20 cellular contexts compared by ENCODE assay signal in genomic region chr1:108884968-108885367, GRCh38. TPM values are rescaled to one million over a fixed set of nuclear protein-coding genes. Genes with fewer than 3 reads are reported as not detected.
DNase-seq lines count a peak whose midpoint lies in the region; ATAC-seq, FAIRE-seq and TF ChIP-seq lines count a peak whose summit lies in the region.
"Had no signal": no experiment of that assay in that cellular context is flagged by ENCODE, and none has a peak within 500 bp of the region (broad histone marks: within the 10 kb centered on the region; RNA-seq: fewer than 3 reads in every experiment).

No MANE protein-coding gene starts in this region.

- no peak overlapping the region for H3K4me3 Mint-ChIP-seq in glutamatergic neuron (ENCODE audit: unreplicated experiment)
- H3K4me3 Mint-ChIP-seq: CD8-positive, alpha-beta T cell; GM23338; H9; HFFc6 had no signal

- ATAC-seq in IMR-90 (ENCODE audit: low read depth): no peak
- no peak for ATAC-seq in K562
- peak; percentile 75 to 84 (median 80) for ATAC-seq in psoas muscle
- no peak for ATAC-seq in GM19023 (IDR thresholded peaks at IDR 0.05; ENCODE audit: unreplicated experiment)
- ATAC-seq: CD8-positive, alpha-beta T cell; GM23338; HCT116 had no signal

- no peaks in the 10 kb centered on the region for H3K27me3 Mint-ChIP-seq in glutamatergic neuron (ENCODE audit: unreplicated experiment)

- no peaks in the 10 kb centered on the region for H3K36me3 Mint-ChIP-seq in glutamatergic neuron (ENCODE audit: unreplicated experiment)
- H3K36me3 Mint-ChIP-seq: CD8-positive, alpha-beta T cell had no signal

- H3K56ac ChIP-seq in IMR-90 (ENCODE audit: extremely low read depth, insufficient read depth, low read length): no peak overlapping the region

- no peak for TF ChIP-seq RAD21 in IMR-90 (IDR thresholded peaks at IDR 0.05; ENCODE audit: low read length)
- TF ChIP-seq RAD21 in K562 (CRISPR knock-in tag; conservative IDR thresholded peaks at IDR 0.05 in 1 of 2, IDR thresholded peaks at IDR 0.05 in 1 of 2): no peak

- no peak overlapping the region for H2BK20ac ChIP-seq in IMR-90 (ENCODE audit: low read depth, low read length)

- H2AK9ac ChIP-seq in IMR-90 (replicated peaks; ENCODE audit: low read depth, low read length, poor library complexity): no peak overlapping the region

- no peaks in the 10 kb centered on the region for H3K9me3 ChIP-seq in IMR-90 (ENCODE audit: control insufficient read depth, insufficient read depth, low read length)
- H3K9me3 ChIP-seq in K562 (replicated peaks; ENCODE audit: control insufficient read depth, insufficient read depth, low read depth, low read length): no peaks in the 10 kb centered on the region
- no peaks in the 10 kb centered on the region for H3K9me3 ChIP-seq in psoas muscle
- H3K9me3 ChIP-seq: Caco-2 had no signal

- H4K20me1 ChIP-seq in IMR-90 (ENCODE audit: insufficient read depth, low read length) (no peaks in the 10 kb centered on the region; the same call in 1 of the 2 replicates), K562 (replicated peaks; ENCODE audit: control insufficient read depth, insufficient read depth, low read length) (no peaks in the 10 kb centered on the region)

- peaks cover 19 to 52% of the 10 kb centered on the region in 2 experiments for H3K79me1 ChIP-seq in IMR-90 (ENCODE audit: low read depth in 1 of 2, low read length in 2 of 2)

- FAIRE-seq in K562 (lab: Jason Lieb, UNC): no peak
- FAIRE-seq: GM12892, GM19239 had no signal

- no peak overlapping the region for H3K4ac ChIP-seq in IMR-90 (ENCODE audit: low read depth, low read length)

- no peak for TF ChIP-seq EP300 in K562 (IDR thresholded peaks at IDR 0.05; ENCODE audit: low read length)

- no peak for DNase-seq in HEK293T (ENCODE audit: extremely low spot score)
- DNase-seq in IMR-90: no peak
- DNase-seq in K562 (ENCODE audit: extremely low read depth in 1 of 4, low spot score in 3 of 4): no peak
- no peak for DNase-seq in psoas muscle
- no peak for DNase-seq in glutamatergic neuron
- no peak for DNase-seq in kidney tubule cell (ENCODE audit: low spot score)
- DNase-seq in GM20000 (ENCODE audit: low spot score): no peak
- DNase-seq: C1 segment of cervical spinal cord; Caco-2; CD8-positive, alpha-beta T cell; DMS153; DND-41; H9; HFFc6 had no signal

- H3K9ac ChIP-seq in IMR-90 (ENCODE audit: low read depth, low read length): no peak overlapping the region
- H3K9ac ChIP-seq in K562 (ENCODE audit: insufficient read depth in 1 of 2, low read depth in 2 of 2, low read length in 2 of 2): no peak overlapping the region

- peaks cover 7% of the 10 kb centered on the region for H3K79me2 ChIP-seq in K562 (ENCODE audit: control insufficient read depth, insufficient read depth, low read length)

- no peaks in the 10 kb centered on the region for H3K9me3 Mint-ChIP-seq in glutamatergic neuron (ENCODE audit: unreplicated experiment)
- H3K9me3 Mint-ChIP-seq: CD8-positive, alpha-beta T cell; GM23338; H9; HFFc6 had no signal

- CTCF ChIA-PET in HEK293T (lab: Yijun Ruan, JAX) (interaction anchor here (0.6 kb wide), 1 partner anchor 581 kb away, joined by 3 read pairs; the partner anchor contains the start of gene SYPL2), IMR-90 (lab: Yijun Ruan, JAX) (interaction anchor here (1.3 kb wide), 1 partner anchor 12 kb away, joined by 3 read pairs; no protein-coding TSS in a partner anchor), K562 (lab: Yijun Ruan, JAX; ENCODE audit: low intra/inter-chr PET ratio) (no interaction called here)

- no peak overlapping the region for H2AK5ac ChIP-seq in IMR-90 (ENCODE audit: low read depth, low read length)

- no peak overlapping the region for H4K91ac ChIP-seq in IMR-90 (ENCODE audit: insufficient read depth, low read depth, low read length)

- no peak overlapping the region for H3K4me3 ChIP-seq in IMR-90 (ENCODE audit: insufficient read depth, low read depth, low read length)
- no peak overlapping the region for H3K4me3 ChIP-seq in K562
- no peak overlapping the region for H3K4me3 ChIP-seq in psoas muscle
- H3K4me3 ChIP-seq: GM23338 had no signal

- TF ChIP-seq CTCF in IMR-90 (conservative IDR thresholded peaks at IDR 0.05; ENCODE audit: low read depth, low read length) (no peak), K562 (IDR thresholded peaks at IDR 0.05 in 2 of 3, conservative IDR thresholded peaks at IDR 0.05 in 1 of 3; ENCODE audit: insufficient read depth in 2 of 3, low read depth in 1 of 3, low read length in 3 of 3) (no peak), psoas muscle (IDR thresholded peaks at IDR 0.05) (no peak), glutamatergic neuron (IDR thresholded peaks at IDR 0.05; ENCODE audit: partially characterized antibody, unreplicated experiment) (no peak), GM20000 (IDR thresholded peaks at IDR 0.05; ENCODE audit: extremely low read depth, missing control alignments) (no peak)

- H4K5ac ChIP-seq in IMR-90 (ENCODE audit: low read depth, low read length): no peak overlapping the region

- H3K36me3 ChIP-seq in IMR-90 (ENCODE audit: control insufficient read depth, insufficient read depth, low read length) (no peaks in the 10 kb centered on the region), K562 (ENCODE audit: control insufficient read depth, insufficient read depth, low read length) (no peaks in the 10 kb centered on the region), psoas muscle (ENCODE audit: insufficient read depth in 1 of 2, low read depth in 1 of 2) (peaks cover 0 to 14% of the 10 kb centered on the region in 2 donors)

- H3K4me2 ChIP-seq in IMR-90 (ENCODE audit: low read depth, low read length): no peak overlapping the region
- H3K4me2 ChIP-seq in K562 (ENCODE audit: insufficient read depth, low read length): no peak overlapping the region
- H3K4me2 ChIP-seq: GM23338 had no signal

- H3K14ac ChIP-seq in IMR-90 (replicated peaks; ENCODE audit: low read depth, low read length): no peak overlapping the region

- BruUV-seq in IMR-90 (replicated peaks; lab: Mats Ljungman, UMichigan) (no TSS peak), K562 (replicated peaks; lab: Mats Ljungman, UMichigan) (no TSS peak)

- no peak overlapping the region for H4K8ac ChIP-seq in IMR-90 (ENCODE audit: low read depth in 2 of 2, low read length in 2 of 2)

- no peak overlapping the region for H2BK5ac ChIP-seq in IMR-90 (ENCODE audit: low read depth, low read length, poor library complexity, severe bottlenecking)

- in situ Hi-C loops in IMR-90 (cut with MboI; ENCODE audit: low sequenced_read_pairs): no loop called here
- in situ Hi-C loops in K562 (cut with MboI): no loop called here

- H3K18ac ChIP-seq in IMR-90 (ENCODE audit: low read depth, low read length): no peak overlapping the region

- H2AFZ ChIP-seq in IMR-90 (replicated peaks; ENCODE audit: low read length, poor library complexity) (no peak overlapping the region), K562 (ENCODE audit: low read depth, low read length) (no peak overlapping the region)
- H2AFZ ChIP-seq: GM23338 had no signal

- POLR2A ChIA-PET in HEK293T (lab: Yijun Ruan, JAX) (interaction anchor here (1.2 kb wide), 1 partner anchor 8 kb away, joined by 3 read pairs; the partner anchor contains the start of gene GPSM2), IMR-90 (lab: Charles Lee; ENCODE audit: unreplicated experiment) (no interaction called here), K562 (lab: Yijun Ruan, JAX) (interaction anchor here (0.5 to 1.2 kb wide), 5 partner anchors 10 to 24 kb away, joined by 3 to 4 read pairs (median 3); no protein-coding TSS in a partner anchor)

- dilution Hi-C loops in IMR-90 (cut with HindIII; ENCODE audit: low sequenced_read_pairs, unreplicated experiment): no loop called here

- H2BK120ac ChIP-seq in IMR-90 (ENCODE audit: low read depth, low read length): no peak overlapping the region

- TF ChIP-seq POLR2A in IMR-90 (IDR thresholded peaks at IDR 0.05; ENCODE audit: low read depth, low read length) (no peak), K562 (conservative IDR thresholded peaks at IDR 0.05) (no peak)

- H3K4me1 ChIP-seq in IMR-90 (ENCODE audit: control insufficient read depth, insufficient read depth, low read length) (0 out of 2 replicates have a peak, but pooled peaks cover 2% of the 10 kb centered on the region), K562 (replicated peaks in 1 of 2; ENCODE audit: control insufficient read depth in 2 of 2, insufficient read depth in 2 of 2, low read length in 2 of 2) (peaks cover 0 to 6% of the 10 kb centered on the region in 2 experiments; a peak in 3 of 5 replicates), psoas muscle (peaks cover 18% of the 10 kb centered on the region)

- no peak overlapping the region for H3K27ac Mint-ChIP-seq in glutamatergic neuron (ENCODE audit: unreplicated experiment)
- H3K27ac Mint-ChIP-seq: CD8-positive, alpha-beta T cell; GM23338; H9; HFFc6 had no signal

- peak overlapping the region; percentile 31; the same call in 1 of the 2 replicates for H3K23ac ChIP-seq in IMR-90 (ENCODE audit: low read depth, low read length)

- H3K27ac ChIP-seq in IMR-90 (ENCODE audit: insufficient read depth, low read length) (no peak overlapping the region), K562 (ENCODE audit: extremely low read depth, low read depth, low read length) (no peak overlapping the region), psoas muscle (peak overlapping the region; percentile 50)

- H3K9me1 ChIP-seq in IMR-90 (ENCODE audit: insufficient read depth, low read length) (peaks cover 5% of the 10 kb centered on the region), K562 (ENCODE audit: control insufficient read depth, insufficient read depth, low read length) (no peaks in the 10 kb centered on the region)

- intact Hi-C loops in IMR-90 (cut with micrococcal nuclease) (no loop called here), K562 (cut with micrococcal nuclease) (no loop called here), psoas muscle (cut with DNase I) (no loop called here)

- H3K27me3 ChIP-seq in IMR-90 (ENCODE audit: control insufficient read depth, insufficient read depth, low read length): no peaks in the 10 kb centered on the region
- H3K27me3 ChIP-seq in K562 (ENCODE audit: control insufficient read depth in 2 of 2, insufficient read depth in 2 of 2, low read length in 2 of 2): no peaks in the 10 kb centered on the region; a peak in 1 of 5 replicates
- H3K27me3 ChIP-seq in psoas muscle (ENCODE audit: insufficient read depth in 3 of 3, low read length in 2 of 3): no peaks in the 10 kb centered on the region

- H3K4me1 Mint-ChIP-seq in glutamatergic neuron (ENCODE audit: low read depth, unreplicated experiment): no peaks in the 10 kb centered on the region

- no peak overlapping the region for H2BK15ac ChIP-seq in IMR-90 (ENCODE audit: low read depth, low read length)

RNA-seq across cellular contexts. Expression of gene GPSM2, which starts 8.2 kb away (rescaled TPM):
- total RNA-seq in IMR-90 (2012; rRNA removed): 16.7 and 23.1 TPM in 2 replicates
- 7.1 and 9.3 TPM in 2 replicates for polyA plus RNA-seq in IMR-90 (2012; rRNA removed)
- 2.5 and 2.8 TPM in 2 replicates for polyA plus RNA-seq in IMR-90 (2012; cell fraction: cytosol; rRNA removed)
- polyA plus RNA-seq in IMR-90 (2012; cell fraction: nucleus; rRNA removed; ENCODE audit: low replicate concordance): 1.5 and 3.4 TPM in 2 replicates
- 18.4 and 43.2 TPM in 2 replicates for total RNA-seq in K562 (2011; cell fraction: chromatin; rRNA removed; ENCODE audit: low replicate concordance)
- 7.0 and 7.4 TPM in 2 replicates for total RNA-seq in K562 (2011; cell fraction: nucleolus; rRNA removed)
- total RNA-seq in K562 (2011; cell fraction: nucleoplasm; rRNA removed): 17.6 and 19.1 TPM in 2 replicates
- 27.0 and 29.2 TPM in 2 replicates for total RNA-seq in K562 (2014; rRNA removed)
- 39.1 and 41.5 TPM in 2 replicates for total RNA-seq in K562 (2014; rRNA removed; fragmentation: Illumina TruSeq; extraction: Trizol)
- total RNA-seq in K562 (2015; rRNA removed; fragmentation: Illumina TruSeq; extraction: Trizol): 40.9 and 50.8 TPM in 2 replicates
- 28.9 and 32.1 TPM in 2 replicates for total RNA-seq in K562 (2021)
- polyA plus RNA-seq in K562 (2011; rRNA removed): 28.1 and 37.8 TPM in 2 replicates
- 10.8 and 18.3 TPM in 2 replicates for polyA plus RNA-seq in K562 (2011; cell fraction: cytosol; rRNA removed)
- 9.1 and 14.4 TPM in 2 replicates for polyA plus RNA-seq in K562 (2011; cell fraction: nucleus; rRNA removed)
- 21.8 and 25.7 TPM in 2 replicates for polyA plus RNA-seq in K562 (2012)
- polyA plus RNA-seq in K562 (2014; fragmentation: Illumina TruSeq; extraction: Trizol): 25.2 and 34.4 TPM in 2 replicates
- polyA plus RNA-seq in K562 (2014; fragmentation: Nextera tagmentation; extraction: Ambion mirVana): 1 to 10 TPM; 7.8 to 8.4 TPM
- polyA plus RNA-seq in K562 (2014; rRNA removed): 26.5 and 28.5 TPM in 2 replicates
- 45.9 and 46.7 TPM in 2 replicates for polyA minus RNA-seq in K562 (2011; rRNA and poly(A)+ RNA removed)
- 19.4 and 22.1 TPM in 2 replicates for polyA minus RNA-seq in K562 (2011; cell fraction: cytosol; rRNA and poly(A)+ RNA removed)
- polyA minus RNA-seq in K562 (2011; cell fraction: nucleus; rRNA and poly(A)+ RNA removed): 7.5 and 17.2 TPM in 2 replicates
- total RNA-seq in psoas muscle: 10 to 100 TPM; 26.4 to 84.0 (median 55.9) TPM
- 10 to 100 TPM in 2 of 3 donors, 1 to 10 TPM in 1; 3.5 to 36.0 (median 17.5) TPM for polyA plus RNA-seq in psoas muscle
- total RNA-seq in glutamatergic neuron (ENCODE audit: unreplicated experiment): 14.4 TPM

RNA-seq across cellular contexts. Expression of gene AKNAD1, which starts 28.1 kb away (rescaled TPM):
- 0.18 and 0.28 TPM in 2 replicates for total RNA-seq in IMR-90 (2012; rRNA removed)
- polyA plus RNA-seq in IMR-90 (2012; rRNA removed): 0.07 and 0.55 TPM in 2 replicates
- 0.08 TPM in 1 of 2 replicates, not detected in the other for polyA plus RNA-seq in IMR-90 (2012; cell fraction: cytosol; rRNA removed)
- polyA plus RNA-seq in IMR-90 (2012; cell fraction: nucleus; rRNA removed; ENCODE audit: low replicate concordance): 0.17 and 1.3 TPM in 2 replicates
- not detected in 2 replicates for total RNA-seq in K562 (2011; cell fraction: chromatin; rRNA removed; ENCODE audit: low replicate concordance)
- not detected in 2 replicates for total RNA-seq in K562 (2011; cell fraction: nucleolus; rRNA removed)
- not detected in 2 replicates for total RNA-seq in K562 (2011; cell fraction: nucleoplasm; rRNA removed)
- total RNA-seq in K562 (2014; rRNA removed): not detected in 2 replicates
- not detected in 2 replicates for total RNA-seq in K562 (2014; rRNA removed; fragmentation: Illumina TruSeq; extraction: Trizol)
- total RNA-seq in K562 (2015; rRNA removed; fragmentation: Illumina TruSeq; extraction: Trizol): not detected in 2 replicates
- not detected in 2 replicates for total RNA-seq in K562 (2021)
- polyA plus RNA-seq in K562 (2011; rRNA removed): not detected in 2 replicates
- not detected in 2 replicates for polyA plus RNA-seq in K562 (2011; cell fraction: cytosol; rRNA removed)
- polyA plus RNA-seq in K562 (2011; cell fraction: nucleus; rRNA removed): not detected in 2 replicates
- polyA plus RNA-seq in K562 (2012): not detected in 2 replicates
- 0.30 TPM in 1 of 2 replicates, not detected in the other for polyA plus RNA-seq in K562 (2014; fragmentation: Illumina TruSeq; extraction: Trizol)
- polyA plus RNA-seq in K562 (2014; fragmentation: Nextera tagmentation; extraction: Ambion mirVana): under 1 TPM in 1 of 2 experiments, not detected in 1; 0.13 TPM
- polyA plus RNA-seq in K562 (2014; rRNA removed): not detected in 2 replicates
- polyA minus RNA-seq in K562 (2011; rRNA and poly(A)+ RNA removed): not detected in 2 replicates
- not detected in 2 replicates for polyA minus RNA-seq in K562 (2011; cell fraction: cytosol; rRNA and poly(A)+ RNA removed)
- not detected in 2 replicates for polyA minus RNA-seq in K562 (2011; cell fraction: nucleus; rRNA and poly(A)+ RNA removed)
- total RNA-seq in psoas muscle: 1 to 10 TPM in 2 of 4 donors, under 1 TPM in 2; 0.47 to 2.1 (median 0.91) TPM
- 1 to 10 TPM in 1 of 3 donors, under 1 TPM in 2; 0.14 to 1.1 (median 0.51) TPM for polyA plus RNA-seq in psoas muscle
- not detected for total RNA-seq in glutamatergic neuron (ENCODE audit: unreplicated experiment)
- total RNA-seq: A172; Caco-2; CD8-positive, alpha-beta T cell; GM23338; H9 had no signal
- polyA plus RNA-seq: GM23338 had no signal

Comparison
In these comparisons a context has a peak if more than half of its experiments do, and no peak if none do; other contexts are left out.
1. ATAC-seq: peak in psoas muscle (4 of 4); none in IMR-90 (single experiment), K562 (single experiment) and GM19023 (single experiment).